Comparison of ENCODE assay signal across 8 cellular contexts in genomic region chr12:66168410-66168809, GRCh38. TPM values are rescaled to one million over a fixed set of nuclear protein-coding genes. Genes with fewer than 3 reads are reported as not detected.
DNase-seq lines count a peak whose midpoint lies in the region; ATAC-seq, FAIRE-seq and TF ChIP-seq lines count a peak whose summit lies in the region.

No MANE protein-coding gene starts in this region.

- in situ Hi-C loops in HepG2 (cut with HindIII; ENCODE audit: extremely low pct_ligation_motif_present, low pct_unique_long_range_greater_than_20kb) = no loop called here

- 81 to 84% (median 82%) methylated on average over 8 of the region's 8 CpGs for WGBS in heart left ventricle, 4 donors
- WGBS in HepG2 (ENCODE audit: low lambda C conversion rate) = 90% methylated on average over 8 of the region's 8 CpGs
- WGBS in urinary bladder = 78% methylated on average over 8 of the region's 8 CpGs

- peaks cover 36% of the 10 kb centered on the region for H3K9me3 Mint-ChIP-seq in activated T-helper 2 cell treated with anti-CD3 and anti-CD28 coated beads, Interferon-gamma antibody, Interleukin-2, Interleukin-4, amounts not matched to agents 10 μg/mL and 5 μg/mL and 100 μg/mL, durations not matched to agents 14 hours and 24 hours and 36 hours

- peaks cover 41% of the 10 kb centered on the region for H3K79me2 ChIP-seq in HepG2 (ENCODE audit: insufficient read depth, low read length)

- peaks cover 58% of the 10 kb centered on the region for H3K36me3 Mint-ChIP-seq in activated T-helper 2 cell treated with anti-CD3 and anti-CD28 coated beads, Interferon-gamma antibody, Interleukin-2, Interleukin-4, amounts not matched to agents 10 μg/mL and 5 μg/mL and 100 μg/mL, durations not matched to agents 14 hours and 24 hours and 36 hours (ENCODE audit: low read depth)

- H3K36me3 ChIP-seq in heart left ventricle = peaks cover 0 to 5% (median 0%) of the 10 kb centered on the region in 9 donors
- H3K36me3 ChIP-seq in HepG2 (replicated peaks in 1 of 2; ENCODE audit: control insufficient read depth in 1 of 2, insufficient read depth in 2 of 2, low read length in 2 of 2) = no peaks in the 10 kb centered on the region
- no peaks in the 10 kb centered on the region for H3K36me3 ChIP-seq in urinary bladder (ENCODE audit: insufficient read depth)
- H3K36me3 ChIP-seq in H7 (replicated peaks; ENCODE audit: control insufficient read depth, insufficient read depth, low read length) = no peaks in the 10 kb centered on the region

- no peak overlapping the region for H2AFZ ChIP-seq in HepG2 (ENCODE audit: low read length)

- TF ChIP-seq RAD21 in HepG2 (CRISPR knock-in tag; IDR thresholded peaks at IDR 0.05) = no peak

- no peak for TF ChIP-seq EP300 in HepG2 (IDR thresholded peaks at IDR 0.05; ENCODE audit: low read depth in 2 of 2, low read length in 2 of 2)
- TF ChIP-seq EP300 in HepG2 (CRISPR knock-in tag; IDR thresholded peaks at IDR 0.05; ENCODE audit: borderline replicate concordance) = no peak

- H3K4me3 ChIP-seq in heart left ventricle (peak overlapping the region in 11 of 12 donors; percentile 56 to 90 (median 85)), HepG2 (replicated peaks in 1 of 3; ENCODE audit: insufficient read depth in 1 of 3, low read depth in 2 of 3, low read length in 3 of 3) (peak overlapping the region; percentile 75 to 99 (median 86); a peak in 4 of 6 replicates), urinary bladder (ENCODE audit: low read depth, low read length) (peak overlapping the region; percentile 26), H7 (ENCODE audit: insufficient read depth, low read depth, low read length) (no peak overlapping the region)

- H3K27me3 ChIP-seq in heart left ventricle = no peaks in the 10 kb centered on the region
- no peaks in the 10 kb centered on the region for H3K27me3 ChIP-seq in HepG2 (ENCODE audit: control insufficient read depth in 1 of 2, insufficient read depth in 2 of 2, low read length in 2 of 2)
- H3K27me3 ChIP-seq in H7 (ENCODE audit: control insufficient read depth, insufficient read depth, low read length) = no peaks in the 10 kb centered on the region

- no peaks in the 10 kb centered on the region for H4K20me1 ChIP-seq in HepG2 (ENCODE audit: insufficient read depth, low read length)

- no peak for ATAC-seq in heart left ventricle
- ATAC-seq in Right ventricle myocardium inferior = no peak
- no peak for ATAC-seq in HepG2

- FAIRE-seq in HepG2 (lab: Jason Lieb, UNC) = no peak

- H3K27ac Mint-ChIP-seq in activated T-helper 2 cell treated with anti-CD3 and anti-CD28 coated beads, Interferon-gamma antibody, Interleukin-2, Interleukin-4, amounts not matched to agents 10 μg/mL and 5 μg/mL and 100 μg/mL, durations not matched to agents 14 hours and 24 hours and 36 hours = peak overlapping the region; percentile 99

- TF ChIP-seq CTCF in heart left ventricle (IDR thresholded peaks at IDR 0.05) = no peak
- no peak for TF ChIP-seq CTCF in HepG2 (CRISPR knock-in tag; IDR thresholded peaks at IDR 0.05)

- intact Hi-C loops in heart left ventricle (cut with DNase I) = loop anchor here in 6 of 10 donors (2.0 to 10.0 kb wide), 6 partner anchors 20 to 136 kb away; partner anchors contain the start of genes HELB (in 4 of the 6) and IRAK3 (in 1 of the 6)
- intact Hi-C loops in Right ventricle myocardium inferior (cut with DNase I) = loop anchor here (5.0 kb wide), 1 partner anchor 36 kb away; the partner anchor contains the start of gene LLPH
- intact Hi-C loops in activated T-helper 2 cell treated with anti-CD3 and anti-CD28 coated beads, Interferon-gamma antibody, Interleukin-2, Interleukin-4, amounts not matched to agents 10 μg/mL and 5 μg/mL and 100 μg/mL, durations not matched to agents 14 hours and 24 hours and 36 hours (cut with micrococcal nuclease) = no loop called here
- intact Hi-C loops in HepG2 (cut with micrococcal nuclease; ENCODE audit: unreplicated experiment) = loop anchor here (2.0 to 5.0 kb wide), 2 partner anchors 36 to 66 kb away; partner anchors contain the start of gene LLPH

- H3K27ac ChIP-seq in heart left ventricle (peak overlapping the region in 11 of 12 donors; percentile 94 to 100 (median 99)), HepG2 (ENCODE audit: extremely low read length, insufficient read depth, low read length) (peak overlapping the region; percentile 94), urinary bladder (ENCODE audit: low read depth) (peak overlapping the region; percentile 41)

- no TSS peak for BruUV-seq in HepG2 (replicated peaks; lab: Mats Ljungman, UMichigan)

- DNase-seq in heart left ventricle (no peak), Right ventricle myocardium inferior (ENCODE audit: missing footprints) (no peak), HepG2 (ENCODE audit: low spot score) (no peak), 8988T (no peak), iPS-NIHi11 (ENCODE audit: low spot score) (no peak), H7 (no peak)
- DNase-seq in activated T-helper 2 cell treated with anti-CD3 and anti-CD28 coated beads, Interferon-gamma antibody, Interleukin-2, Interleukin-4, amounts not matched to agents 10 μg/mL and 5 μg/mL and 100 μg/mL, durations not matched to agents 14 hours and 24 hours and 36 hours (ENCODE audit: low spot score) = no peak

- peak overlapping the region; percentile 77 for H3K4me2 ChIP-seq in HepG2 (ENCODE audit: low read depth, low read length)

- H3K4me1 ChIP-seq in heart left ventricle (peaks cover 0 to 50% (median 17%) of the 10 kb centered on the region in 12 donors), HepG2 (ENCODE audit: insufficient read depth, low read length) (peaks cover 27% of the 10 kb centered on the region), urinary bladder (ENCODE audit: insufficient read depth) (peaks cover 2% of the 10 kb centered on the region)

- H3K4me1 Mint-ChIP-seq in activated T-helper 2 cell treated with anti-CD3 and anti-CD28 coated beads, Interferon-gamma antibody, Interleukin-2, Interleukin-4, amounts not matched to agents 10 μg/mL and 5 μg/mL and 100 μg/mL, durations not matched to agents 14 hours and 24 hours and 36 hours (ENCODE audit: low read depth) = peaks cover 32% of the 10 kb centered on the region

- H3K9me3 ChIP-seq in heart left ventricle (peaks cover 0 to 10% (median 0%) of the 10 kb centered on the region in 12 donors), HepG2 (ENCODE audit: low read length) (peaks cover 10% of the 10 kb centered on the region)

- CTCF ChIA-PET in HepG2 (lab: Yijun Ruan, JAX; ENCODE audit: low intra/inter-chr PET ratio, low total read pairs) = no interaction called here

- H3K4me3 Mint-ChIP-seq in activated T-helper 2 cell treated with anti-CD3 and anti-CD28 coated beads, Interferon-gamma antibody, Interleukin-2, Interleukin-4, amounts not matched to agents 10 μg/mL and 5 μg/mL and 100 μg/mL, durations not matched to agents 14 hours and 24 hours and 36 hours (ENCODE audit: low read depth) = peak overlapping the region; percentile 91

- POLR2A ChIA-PET in HepG2 (lab: Yijun Ruan, JAX) = interaction anchor here (0.6 to 2.8 kb wide), 6 partner anchors 10 to 1100 kb away, joined by 3 to 33 read pairs (median 10); partner anchors contain the start of genes HELB and LLPH

- 0 out of 2 replicates have a peak overlapping the region, but pooled peaks have one; percentile 79 for H3K9ac ChIP-seq in HepG2 (ENCODE audit: insufficient read depth, low read depth, low read length)

- no peaks in the 10 kb centered on the region for H3K27me3 Mint-ChIP-seq in activated T-helper 2 cell treated with anti-CD3 and anti-CD28 coated beads, Interferon-gamma antibody, Interleukin-2, Interleukin-4, amounts not matched to agents 10 μg/mL and 5 μg/mL and 100 μg/mL, durations not matched to agents 14 hours and 24 hours and 36 hours (ENCODE audit: low read depth)

- TF ChIP-seq POLR2A in heart left ventricle (IDR thresholded peaks at IDR 0.05) (no peak), HepG2 (IDR thresholded peaks at IDR 0.05; ENCODE audit: insufficient read depth in 1 of 2, low read depth in 2 of 2, low read length in 2 of 2) (no peak)

RNA-seq across cellular contexts. Expression of gene TMBIM4, which starts 1.4 kb away (rescaled TPM):
- total RNA-seq in heart left ventricle (100 to 1,000 TPM in 1 of 9 donors, 10 to 100 TPM in 8; 52.2 to 131 (median 85.3) TPM), Right ventricle myocardium inferior (67.6 TPM), HepG2 (2016; rRNA removed; fragmentation: Illumina TruSeq; extraction: Trizol) (42.7 and 60.5 TPM in 2 replicates), urinary bladder (97.0 TPM)
- polyA plus RNA-seq in heart left ventricle (100 to 1,000 TPM in 1 of 2 donors, 10 to 100 TPM in 1; 91.2 to 129 TPM), HepG2 (2011; rRNA removed) (50.6 and 67.7 TPM in 2 replicates), urinary bladder (224 TPM)
- total RNA-seq in activated T-helper 2 cell treated with anti-CD3 and anti-CD28 coated beads, Interferon-gamma antibody, Interleukin-2, Interleukin-4, amounts not matched to agents 10 μg/mL and 5 μg/mL and 100 μg/mL, durations not matched to agents 14 hours and 24 hours and 36 hours = 62.4 and 75.0 TPM in 2 replicates
- total RNA-seq in HepG2 (2016; cell fraction: cytosol; rRNA removed; fragmentation: Illumina TruSeq; extraction: Trizol; ENCODE audit: low read depth) = 23.4 and 25.4 TPM in 2 replicates
- 39.4 and 63.5 TPM in 2 replicates for total RNA-seq in HepG2 (2016; cell fraction: insoluble cytoplasmic fraction; rRNA removed; fragmentation: Illumina TruSeq; extraction: Trizol)
- total RNA-seq in HepG2 (2016; cell fraction: membrane; rRNA removed; fragmentation: Illumina TruSeq; extraction: Trizol) = 26.8 and 31.2 TPM in 2 replicates
- 49.6 and 63.4 TPM in 2 replicates for total RNA-seq in HepG2 (2016; cell fraction: nucleus; rRNA removed; fragmentation: Illumina TruSeq; extraction: Trizol)
- polyA plus RNA-seq in HepG2 (2011; cell fraction: cytosol; rRNA removed) = 52.4 and 84.3 TPM in 2 replicates
- polyA plus RNA-seq in HepG2 (2011; cell fraction: nucleus; rRNA removed) = 13.8 and 20.7 TPM in 2 replicates
- 22.5 and 39.1 TPM in 2 replicates for polyA plus RNA-seq in HepG2 (2012)
- polyA plus RNA-seq in HepG2 (2016; cell fraction: cytosol; fragmentation: Illumina TruSeq; extraction: Trizol; ENCODE audit: low read depth) = 38.5 and 45.6 TPM in 2 replicates
- 48.1 and 48.4 TPM in 2 replicates for polyA plus RNA-seq in HepG2 (2016; cell fraction: insoluble cytoplasmic fraction; fragmentation: Illumina TruSeq; extraction: Trizol; ENCODE audit: low read depth)
- polyA plus RNA-seq in HepG2 (2016; cell fraction: membrane; fragmentation: Illumina TruSeq; extraction: Trizol; ENCODE audit: low read depth) = 37.2 and 37.7 TPM in 2 replicates
- polyA plus RNA-seq in HepG2 (2016; cell fraction: nucleus; fragmentation: Illumina TruSeq; extraction: Trizol; ENCODE audit: insufficient read depth, low read depth) = 94.9 and 98.2 TPM in 2 replicates
- polyA minus RNA-seq in HepG2 (2011; rRNA and poly(A)+ RNA removed; ENCODE audit: low replicate concordance) = 18.5 and 25.0 TPM in 2 replicates
- polyA minus RNA-seq in HepG2 (2011; cell fraction: cytosol; rRNA and poly(A)+ RNA removed) = 21.6 and 27.0 TPM in 2 replicates
- polyA minus RNA-seq in HepG2 (2011; cell fraction: nucleus; rRNA and poly(A)+ RNA removed) = 13.4 and 17.9 TPM in 2 replicates
- total RNA-seq in H7 (2014; rRNA removed; shearing (Covaris generic)) = 0.07 TPM in 1 of 2 replicates, not detected in the other

RNA-seq across cellular contexts. Expression of gene IRAK3, which starts 20.6 kb away (rescaled TPM):
- total RNA-seq in heart left ventricle = 10 to 100 TPM in 1 of 9 donors, 1 to 10 TPM in 8; 3.0 to 11.4 (median 5.7) TPM
- polyA plus RNA-seq in heart left ventricle = 1 to 10 TPM; 2.2 to 3.6 TPM
- total RNA-seq in Right ventricle myocardium inferior = 5.0 TPM
- total RNA-seq in activated T-helper 2 cell treated with anti-CD3 and anti-CD28 coated beads, Interferon-gamma antibody, Interleukin-2, Interleukin-4, amounts not matched to agents 10 μg/mL and 5 μg/mL and 100 μg/mL, durations not matched to agents 14 hours and 24 hours and 36 hours = 0.91 and 1.2 TPM in 2 replicates
- total RNA-seq in HepG2 (2016; rRNA removed; fragmentation: Illumina TruSeq; extraction: Trizol) = not detected in 2 replicates
- total RNA-seq in HepG2 (2016; cell fraction: cytosol; rRNA removed; fragmentation: Illumina TruSeq; extraction: Trizol; ENCODE audit: low read depth) = not detected in 2 replicates
- total RNA-seq in HepG2 (2016; cell fraction: insoluble cytoplasmic fraction; rRNA removed; fragmentation: Illumina TruSeq; extraction: Trizol) = not detected in 2 replicates
- not detected in 2 replicates for total RNA-seq in HepG2 (2016; cell fraction: membrane; rRNA removed; fragmentation: Illumina TruSeq; extraction: Trizol)
- not detected in 2 replicates for total RNA-seq in HepG2 (2016; cell fraction: nucleus; rRNA removed; fragmentation: Illumina TruSeq; extraction: Trizol)
- 0.01 TPM in 1 of 2 replicates, not detected in the other for polyA plus RNA-seq in HepG2 (2011; rRNA removed)
- 0.01 TPM in 1 of 2 replicates, not detected in the other for polyA plus RNA-seq in HepG2 (2011; cell fraction: cytosol; rRNA removed)
- polyA plus RNA-seq in HepG2 (2011; cell fraction: nucleus; rRNA removed) = not detected in 2 replicates
- polyA plus RNA-seq in HepG2 (2012) = not detected in 2 replicates
- polyA plus RNA-seq in HepG2 (2016; cell fraction: cytosol; fragmentation: Illumina TruSeq; extraction: Trizol; ENCODE audit: low read depth) = not detected in 2 replicates
- not detected in 2 replicates for polyA plus RNA-seq in HepG2 (2016; cell fraction: insoluble cytoplasmic fraction; fragmentation: Illumina TruSeq; extraction: Trizol; ENCODE audit: low read depth)
- not detected in 2 replicates for polyA plus RNA-seq in HepG2 (2016; cell fraction: membrane; fragmentation: Illumina TruSeq; extraction: Trizol; ENCODE audit: low read depth)
- not detected in 2 replicates for polyA plus RNA-seq in HepG2 (2016; cell fraction: nucleus; fragmentation: Illumina TruSeq; extraction: Trizol; ENCODE audit: insufficient read depth, low read depth)
- polyA minus RNA-seq in HepG2 (2011; rRNA and poly(A)+ RNA removed; ENCODE audit: low replicate concordance) = not detected in 2 replicates
- not detected in 2 replicates for polyA minus RNA-seq in HepG2 (2011; cell fraction: cytosol; rRNA and poly(A)+ RNA removed)
- under 0.01 TPM in 1 of 2 replicates, not detected in the other for polyA minus RNA-seq in HepG2 (2011; cell fraction: nucleus; rRNA and poly(A)+ RNA removed)
- total RNA-seq in urinary bladder = 40.3 TPM
- polyA plus RNA-seq in urinary bladder = 11.1 TPM
- total RNA-seq in H7 (2014; rRNA removed; shearing (Covaris generic)) = 0.28 and 0.41 TPM in 2 replicates

RNA-seq across cellular contexts. Expression of gene LLPH, which starts 37.9 kb away (rescaled TPM):
- 10 to 100 TPM in 7 of 9 donors, 1 to 10 TPM in 2; 5.0 to 36.4 (median 18.3) TPM for total RNA-seq in heart left ventricle
- polyA plus RNA-seq in heart left ventricle = 10 to 100 TPM; 11.4 to 49.1 TPM
- total RNA-seq in Right ventricle myocardium inferior = 18.1 TPM
- 31.0 and 33.7 TPM in 2 replicates for total RNA-seq in activated T-helper 2 cell treated with anti-CD3 and anti-CD28 coated beads, Interferon-gamma antibody, Interleukin-2, Interleukin-4, amounts not matched to agents 10 μg/mL and 5 μg/mL and 100 μg/mL, durations not matched to agents 14 hours and 24 hours and 36 hours
- 25.6 and 38.6 TPM in 2 replicates for total RNA-seq in HepG2 (2016; rRNA removed; fragmentation: Illumina TruSeq; extraction: Trizol)
- total RNA-seq in HepG2 (2016; cell fraction: cytosol; rRNA removed; fragmentation: Illumina TruSeq; extraction: Trizol; ENCODE audit: low read depth) = 5.4 and 7.8 TPM in 2 replicates
- total RNA-seq in HepG2 (2016; cell fraction: insoluble cytoplasmic fraction; rRNA removed; fragmentation: Illumina TruSeq; extraction: Trizol) = 22.4 and 38.8 TPM in 2 replicates
- 7.7 and 9.0 TPM in 2 replicates for total RNA-seq in HepG2 (2016; cell fraction: membrane; rRNA removed; fragmentation: Illumina TruSeq; extraction: Trizol)
- total RNA-seq in HepG2 (2016; cell fraction: nucleus; rRNA removed; fragmentation: Illumina TruSeq; extraction: Trizol) = 9.0 and 10.8 TPM in 2 replicates
- polyA plus RNA-seq in HepG2 (2011; rRNA removed) = 3.7 and 4.2 TPM in 2 replicates
- polyA plus RNA-seq in HepG2 (2011; cell fraction: cytosol; rRNA removed) = 1.4 and 3.0 TPM in 2 replicates
- 0.72 and 0.88 TPM in 2 replicates for polyA plus RNA-seq in HepG2 (2011; cell fraction: nucleus; rRNA removed)
- 15.8 and 20.3 TPM in 2 replicates for polyA plus RNA-seq in HepG2 (2012)
- polyA plus RNA-seq in HepG2 (2016; cell fraction: cytosol; fragmentation: Illumina TruSeq; extraction: Trizol; ENCODE audit: low read depth) = 10.1 and 12.2 TPM in 2 replicates
- polyA plus RNA-seq in HepG2 (2016; cell fraction: insoluble cytoplasmic fraction; fragmentation: Illumina TruSeq; extraction: Trizol; ENCODE audit: low read depth) = 58.6 and 68.8 TPM in 2 replicates
- 10.8 and 11.9 TPM in 2 replicates for polyA plus RNA-seq in HepG2 (2016; cell fraction: membrane; fragmentation: Illumina TruSeq; extraction: Trizol; ENCODE audit: low read depth)
- 21.3 and 22.5 TPM in 2 replicates for polyA plus RNA-seq in HepG2 (2016; cell fraction: nucleus; fragmentation: Illumina TruSeq; extraction: Trizol; ENCODE audit: insufficient read depth, low read depth)
- 1.2 and 2.7 TPM in 2 replicates for polyA minus RNA-seq in HepG2 (2011; rRNA and poly(A)+ RNA removed; ENCODE audit: low replicate concordance)
- polyA minus RNA-seq in HepG2 (2011; cell fraction: cytosol; rRNA and poly(A)+ RNA removed) = 0.97 and 1.2 TPM in 2 replicates
- polyA minus RNA-seq in HepG2 (2011; cell fraction: nucleus; rRNA and poly(A)+ RNA removed) = 4.4 and 4.6 TPM in 2 replicates
- total RNA-seq in urinary bladder = 9.7 TPM
- 25.7 TPM for polyA plus RNA-seq in urinary bladder
- 4.4 and 8.5 TPM in 2 replicates for total RNA-seq in H7 (2014; rRNA removed; shearing (Covaris generic))

Comparison
In these comparisons a context has a peak if more than half of its experiments do, and no peak if none do; other contexts are left out.
1. H3K27ac ChIP-seq: peak in every context shown above with its lines; median percentile 99 in heart left ventricle; 94 in HepG2; 41 in urinary bladder.
2. RNA of gene TMBIM4, which starts 1.4 kb away (total RNA-seq): 97.0 TPM in urinary bladder (single experiment), 52.2 to 131 TPM in heart left ventricle, 67.6 TPM in Right ventricle myocardium inferior (single experiment), 62.4 to 75.0 TPM in activated T-helper 2 cell treated with anti-CD3 and anti-CD28 coated beads, Interferon-gamma antibody, Interleukin-2, Interleukin-4, amounts not matched to agents 10 μg/mL and 5 μg/mL and 100 μg/mL, durations not matched to agents 14 hours and 24 hours and 36 hours and 23.4 to 63.5 TPM in HepG2; 0.07 TPM in H7; every median in the first group is over 10 times any median in the second.